Comparison of ENCODE assay signal across 9 cellular contexts in the genomic region with DNA sequence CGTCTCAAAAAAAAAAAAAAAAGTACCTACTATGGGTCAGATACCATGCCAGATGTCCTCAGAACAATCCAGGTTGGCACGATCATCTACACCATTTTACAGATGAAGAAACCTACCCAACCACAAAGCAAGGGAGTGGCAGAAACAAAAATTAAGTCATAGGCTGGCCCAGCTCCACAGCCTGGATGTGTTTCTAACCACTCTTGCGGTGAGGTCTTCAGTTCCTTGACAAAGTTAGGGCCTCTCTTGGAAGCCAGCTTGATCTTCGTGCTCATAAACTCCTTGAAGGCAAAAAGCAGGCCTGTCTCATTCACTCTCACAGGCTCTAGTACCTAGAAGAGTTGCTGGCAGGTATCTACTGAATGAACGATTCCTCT. TPM values are rescaled to one million over a fixed set of nuclear protein-coding genes. Genes with fewer than 3 reads are reported as not detected.
DNase-seq lines count a peak whose midpoint lies in the region; ATAC-seq, FAIRE-seq and TF ChIP-seq lines count a peak whose summit lies in the region.
"Had no signal": no experiment of that assay in that cellular context is flagged by ENCODE, and none has a peak within 500 bp of the region (broad histone marks: within the 10 kb centered on the region; RNA-seq: fewer than 3 reads in every experiment).

No MANE protein-coding gene starts in this region.

- H3K4me3 ChIP-seq in A549 (no peak overlapping the region), adrenal gland (no peak overlapping the region)

- CTCF ChIA-PET in A549 (lab: Yijun Ruan, JAX), result interaction anchor here (1.1 to 1.7 kb wide), 4 partner anchors 11 to 70 kb away, joined by 3 to 5 read pairs (median 4); a partner anchor contains a TSS

- WGBS in A549 (ENCODE audit: missing lambda C conversion rate), result 91% methylated on average over 5 of the region's 5 CpGs
- WGBS in adrenal gland, 4 donors, result 66 to 80% (median 73%) methylated on average over 5 of the region's 5 CpGs

- TF ChIP-seq RAD21 in A549 (conservative IDR thresholded peaks at IDR 0.05 in 1 of 2, IDR thresholded peaks at IDR 0.05 in 1 of 2), result no peak

- TF ChIP-seq POLR2A in A549 (IDR thresholded peaks at IDR 0.05; ENCODE audit: low read length) (no peak), H54 (IDR thresholded peaks at IDR 0.05; ENCODE audit: low read depth, low read length) (no peak), adrenal gland (IDR thresholded peaks at IDR 0.05) (no peak)

- H3K4me2 ChIP-seq in A549, result peak overlapping the region; percentile 44; the same call in 2 of the 3 replicates

- DNase-seq in A549 (ENCODE audit: low read depth in 1 of 2, low spot score in 1 of 2) (no peak), H54 (ENCODE audit: insufficient read length, low spot score) (peak; percentile 48), adrenal gland (no peak), kidney glomerular epithelial cell (lab: John Stamatoyannopoulos, UW) (peak; percentile 22), T1000 (lab: John Stamatoyannopoulos, UW) (no peak), NCI-H2081 treated with DMSO at 0.1 percent for 48 hours (lab: John Stamatoyannopoulos, UW) (no peak), substantia nigra (lab: John Stamatoyannopoulos, UW) (no peak)
- no peak for DNase-seq in stimulated activated CD8-positive, alpha-beta memory T cell treated with anti-CD3 and anti-CD28 coated beads, Interleukin-4, amount 100 ng/mL, for 48 hours
- DNase-seq: MM.1S had no signal

- no peak for FAIRE-seq in A549 (lab: Jason Lieb, UNC)
- FAIRE-seq in H54 (lab: Jason Lieb, UNC), result peak; percentile 52

- H3K27me3 ChIP-seq in adrenal gland, result no peaks in the 10 kb centered on the region

- ATAC-seq in A549, result no peak

- POLR2A ChIA-PET in A549 (lab: Yijun Ruan, JAX), result no interaction called here

- H3K27ac ChIP-seq in A549 (peak overlapping the region in 1 of 2 experiments; percentile 51; a peak in 2 of 6 replicates), adrenal gland (peak overlapping the region in 3 of 5 donors; percentile 49 to 76 (median 67)), substantia nigra (ENCODE audit: low read depth, low read length, poor library complexity, severe bottlenecking) (no peak overlapping the region)

- no peaks in the 10 kb centered on the region for H3K36me3 ChIP-seq in adrenal gland (replicated peaks in 1 of 2)

- intact Hi-C loops in adrenal gland (cut with DNase I), result loop anchor here in 1 of 2 donors (10.0 kb wide), 1 partner anchor 51 kb away; a partner anchor contains a TSS

- TF ChIP-seq CTCF in A549 (IDR thresholded peaks at IDR 0.05) (no peak), adrenal gland (IDR thresholded peaks at IDR 0.05) (no peak)

- H3K9me3 ChIP-seq in A549 (no peaks in the 10 kb centered on the region), adrenal gland (replicated peaks in 1 of 3) (no peaks in the 10 kb centered on the region)

- no peak for TF ChIP-seq EP300 in A549 (IDR thresholded peaks at IDR 0.05)

- H3K4me1 ChIP-seq in A549 (peaks cover 30% of the 10 kb centered on the region), adrenal gland (replicated peaks in 1 of 2) (peaks cover 60 to 89% of the 10 kb centered on the region in 2 donors)

TF ChIP-seq in A549, 52 proteins besides CTCF, POLR2A, EP300 and RAD21:
- no peak for TF ChIP-seq ESRRA (IDR thresholded peaks at IDR 0.05; ENCODE audit: borderline replicate concordance, low read length)
- TF ChIP-seq, protein P1, sequence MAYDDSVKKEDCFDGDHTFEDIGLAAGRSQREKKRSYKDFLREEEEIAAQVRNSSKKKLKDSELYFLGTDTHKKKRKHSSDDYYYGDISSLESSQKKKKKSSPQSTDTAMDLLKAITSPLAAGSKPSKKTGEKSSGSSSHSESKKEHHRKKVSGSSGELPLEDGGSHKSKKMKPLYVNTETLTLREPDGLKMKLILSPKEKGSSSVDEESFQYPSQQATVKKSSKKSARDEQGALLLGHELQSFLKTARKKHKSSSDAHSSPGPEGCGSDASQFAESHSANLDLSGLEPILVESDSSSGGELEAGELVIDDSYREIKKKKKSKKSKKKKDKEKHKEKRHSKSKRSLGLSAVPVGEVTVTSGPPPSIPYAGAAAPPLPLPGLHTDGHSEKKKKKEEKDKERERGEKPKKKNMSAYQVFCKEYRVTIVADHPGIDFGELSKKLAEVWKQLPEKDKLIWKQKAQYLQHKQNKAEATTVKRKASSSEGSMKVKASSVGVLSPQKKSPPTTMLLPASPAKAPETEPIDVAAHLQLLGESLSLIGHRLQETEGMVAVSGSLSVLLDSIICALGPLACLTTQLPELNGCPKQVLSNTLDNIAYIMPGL (CRISPR knock-in tag; IDR thresholded peaks at IDR 0.05; ENCODE audit: borderline replicate concordance), result no peak
- TF ChIP-seq FOSL2 (IDR thresholded peaks at IDR 0.05), result no peak
- no peak for TF ChIP-seq FOSL2 (CRISPR knock-in tag; IDR thresholded peaks at IDR 0.05)

RNA-seq across cellular contexts. Expression of a gene that starts 6.2 kb away (rescaled TPM):
- polyA plus RNA-seq in A549 (2011; rRNA removed), result 56.9 and 57.9 TPM in 2 replicates
- polyA plus RNA-seq in A549 (2012; cell fraction: cytosol; rRNA removed), result 25.6 and 31.0 TPM in 2 replicates
- polyA plus RNA-seq in A549 (2012; cell fraction: nucleus; rRNA removed), result 47.8 and 53.9 TPM in 2 replicates
- polyA plus RNA-seq in A549 (2017; fragmentation: RNase III; extraction: RNeasy Plus Mini Kit Qiagen cat#74134 plus additional on column Dnase treatment), result 29.9 to 33.1 TPM (median 32.7 TPM) in 3 replicates
- polyA minus RNA-seq in A549 (2011; rRNA and poly(A)+ RNA removed), result 41.6 and 45.3 TPM in 2 replicates
- total RNA-seq in adrenal gland, result 100 to 1,000 TPM in 6 of 8 donors, 10 to 100 TPM in 2; 57.4 to 143 (median 116) TPM
- 100 to 1,000 TPM in 1 of 3 donors, 10 to 100 TPM in 2; 37.7 to 129 (median 66.5) TPM for polyA plus RNA-seq in adrenal gland

RNA-seq across cellular contexts. Expression of a gene that starts 51.1 kb away (rescaled TPM):
- 18.5 and 24.7 TPM in 2 replicates for polyA plus RNA-seq in A549 (2011; rRNA removed)
- 34.3 and 35.9 TPM in 2 replicates for polyA plus RNA-seq in A549 (2012; cell fraction: cytosol; rRNA removed)
- polyA plus RNA-seq in A549 (2012; cell fraction: nucleus; rRNA removed), result 66.7 and 71.6 TPM in 2 replicates
- polyA plus RNA-seq in A549 (2017; fragmentation: RNase III; extraction: RNeasy Plus Mini Kit Qiagen cat#74134 plus additional on column Dnase treatment), result 10.3 to 11.3 TPM (median 10.5 TPM) in 3 replicates
- 19.1 and 25.8 TPM in 2 replicates for polyA minus RNA-seq in A549 (2011; rRNA and poly(A)+ RNA removed)
- total RNA-seq in adrenal gland, result 10 to 100 TPM; 10.7 to 25.7 (median 21.4) TPM
- 10 to 100 TPM; 19.2 to 50.1 (median 37.3) TPM for polyA plus RNA-seq in adrenal gland

RNA-seq across cellular contexts. Expression of a gene that starts 53.1 kb away (rescaled TPM):
- polyA plus RNA-seq in A549 (2011; rRNA removed) (45.2 and 68.6 TPM in 2 replicates), A549 (2017; fragmentation: RNase III; extraction: RNeasy Plus Mini Kit Qiagen cat#74134 plus additional on column Dnase treatment) (25.2 to 30.8 TPM (median 30.4 TPM) in 3 replicates), adrenal gland (10 to 100 TPM; 30.0 to 44.6 (median 38.4) TPM)
- polyA plus RNA-seq in A549 (2012; cell fraction: cytosol; rRNA removed), result 44.6 and 62.3 TPM in 2 replicates
- polyA plus RNA-seq in A549 (2012; cell fraction: nucleus; rRNA removed), result 74.4 and 108 TPM in 2 replicates
- 70.7 and 82.2 TPM in 2 replicates for polyA minus RNA-seq in A549 (2011; rRNA and poly(A)+ RNA removed)
- total RNA-seq in adrenal gland, result 10 to 100 TPM; 20.0 to 85.7 (median 29.1) TPM

RNA-seq across cellular contexts. Expression of a gene that starts 53.5 kb away (rescaled TPM):
- polyA plus RNA-seq in A549 (2011; rRNA removed) (75.2 and 78.0 TPM in 2 replicates), A549 (2017; fragmentation: RNase III; extraction: RNeasy Plus Mini Kit Qiagen cat#74134 plus additional on column Dnase treatment) (58.1 to 60.0 TPM (median 58.6 TPM) in 3 replicates), adrenal gland (10 to 100 TPM in 2 of 3 donors, 1 to 10 TPM in 1; 9.5 to 65.8 (median 10.9) TPM)
- polyA plus RNA-seq in A549 (2012; cell fraction: cytosol; rRNA removed), result 44.6 and 58.7 TPM in 2 replicates
- polyA plus RNA-seq in A549 (2012; cell fraction: nucleus; rRNA removed), result 67.0 and 70.2 TPM in 2 replicates
- 41.5 and 46.0 TPM in 2 replicates for polyA minus RNA-seq in A549 (2011; rRNA and poly(A)+ RNA removed)
- 100 to 1,000 TPM in 3 of 8 donors, 10 to 100 TPM in 5; 58.5 to 151 (median 91.3) TPM for total RNA-seq in adrenal gland

Comparison
In these comparisons a context has a peak if more than half of its experiments do, and no peak if none do; other contexts are left out.
1. DNase-seq: peak in H54 (single experiment) and kidney glomerular epithelial cell (single experiment); none in A549 (0 of 2), adrenal gland (0 of 7), T1000 (single experiment), NCI-H2081 treated with DMSO at 0.1 percent for 48 hours (single experiment), stimulated activated CD8-positive, alpha-beta memory T cell treated with anti-CD3 and anti-CD28 coated beads, Interleukin-4, amount 100 ng/mL, for 48 hours (single experiment) and substantia nigra (0 of 49).